ENCODE assay signal across 18 cellular contexts in genomic region chr4:29770627-29771026, GRCh38.
"Had no signal": no experiment of that assay in that cellular context is flagged by ENCODE, and none has a peak within 500 bp of the region (broad histone marks: within the 10 kb centered on the region; RNA-seq: fewer than 3 reads in every experiment).

No MANE protein-coding gene starts in this region.

- H3K4me1 Mint-ChIP-seq: activated CD4-positive, alpha-beta T cell treated with anti-CD3 and anti-CD28 coated beads for 36 hours; activated CD8-positive, alpha-beta memory T cell treated with anti-CD3 and anti-CD28 coated beads, Interleukin-2, amount 10 ng/mL, durations not matched to agents 7 days and 5 days; activated naive CD8-positive, alpha-beta T cell treated with anti-CD3 and anti-CD28 coated beads, Interleukin-2, amount 10 ng/mL, durations not matched to agents 7 days and 5 days; naive B cell; neural crest cell had no signal

- H3K9me3 ChIP-seq: prostate gland, vagina had no signal

- H3K36me3 ChIP-seq: heart right ventricle, prostate gland, right atrium auricular region, transverse colon, vagina had no signal

- H3K4me3 Mint-ChIP-seq: activated CD4-positive, alpha-beta T cell treated with anti-CD3 and anti-CD28 coated beads for 36 hours; activated CD8-positive, alpha-beta memory T cell treated with anti-CD3 and anti-CD28 coated beads, Interleukin-2, amount 10 ng/mL, durations not matched to agents 7 days and 5 days; activated naive CD8-positive, alpha-beta T cell treated with anti-CD3 and anti-CD28 coated beads, Interleukin-2, amount 10 ng/mL, durations not matched to agents 7 days and 5 days; naive B cell; neural crest cell; stimulated activated naive CD8-positive, alpha-beta T cell treated with anti-CD3 and anti-CD28 coated beads, Interleukin-15, Interleukin-2, amounts not matched to agents 100 ng/mL and 50 ng/mL, for 24 hours had no signal

- H3K27me3 Mint-ChIP-seq: activated CD4-positive, alpha-beta T cell treated with anti-CD3 and anti-CD28 coated beads for 36 hours; activated CD8-positive, alpha-beta memory T cell treated with anti-CD3 and anti-CD28 coated beads, Interleukin-2, amount 10 ng/mL, durations not matched to agents 7 days and 5 days; activated naive CD8-positive, alpha-beta T cell treated with anti-CD3 and anti-CD28 coated beads, Interleukin-2, amount 10 ng/mL, durations not matched to agents 7 days and 5 days; naive B cell; stimulated activated naive CD8-positive, alpha-beta T cell treated with anti-CD3 and anti-CD28 coated beads, Interleukin-15, Interleukin-2, amounts not matched to agents 100 ng/mL and 50 ng/mL, for 24 hours had no signal

- DNase-seq: activated CD4-positive, alpha-beta T cell treated with anti-CD3 and anti-CD28 coated beads for 36 hours; activated CD4-positive, alpha-beta T cell treated with anti-CD3 and anti-CD28 coated beads, Interleukin-2, amount 50 U/mL, for 48 hours; activated CD8-positive, alpha-beta memory T cell treated with anti-CD3 and anti-CD28 coated beads, Interleukin-2, amount 10 ng/mL, durations not matched to agents 7 days and 5 days; activated naive CD4-positive, alpha-beta T cell; activated naive CD8-positive, alpha-beta T cell treated with anti-CD3 and anti-CD28 coated beads, Interleukin-2, amount 10 ng/mL, durations not matched to agents 7 days and 5 days; anterior cingulate cortex; effector CD4-positive, alpha-beta T cell; heart right ventricle; kidney glomerular epithelial cell; left ventricle myocardium superior; naive B cell; transverse colon had no signal

- H3K36me3 Mint-ChIP-seq: activated CD8-positive, alpha-beta memory T cell treated with anti-CD3 and anti-CD28 coated beads, Interleukin-2, amount 10 ng/mL, durations not matched to agents 7 days and 5 days; activated naive CD8-positive, alpha-beta T cell treated with anti-CD3 and anti-CD28 coated beads, Interleukin-2, amount 10 ng/mL, durations not matched to agents 7 days and 5 days; naive B cell had no signal

- H3K27me3 ChIP-seq: heart right ventricle, right atrium auricular region, transverse colon, vagina had no signal

- H3K27ac ChIP-seq: heart right ventricle, prostate gland, right atrium auricular region, transverse colon, vagina had no signal

- H3K9me3 Mint-ChIP-seq: neural crest cell had no signal

- H3K4me3 ChIP-seq: heart right ventricle, prostate gland, right atrium auricular region, transverse colon, vagina had no signal

- ATAC-seq: activated CD4-positive, alpha-beta T cell treated with anti-CD3 and anti-CD28 coated beads for 36 hours; activated CD8-positive, alpha-beta memory T cell treated with anti-CD3 and anti-CD28 coated beads, Interleukin-2, amount 10 ng/mL, durations not matched to agents 7 days and 5 days; esophagus mucosa; heart right ventricle; left ventricle myocardium superior had no signal

- H3K4me1 ChIP-seq: heart right ventricle, prostate gland, right atrium auricular region, transverse colon, vagina had no signal

- H3K27ac Mint-ChIP-seq: activated CD4-positive, alpha-beta T cell treated with anti-CD3 and anti-CD28 coated beads for 36 hours; activated CD8-positive, alpha-beta memory T cell treated with anti-CD3 and anti-CD28 coated beads, Interleukin-2, amount 10 ng/mL, durations not matched to agents 7 days and 5 days; activated naive CD8-positive, alpha-beta T cell treated with anti-CD3 and anti-CD28 coated beads, Interleukin-2, amount 10 ng/mL, durations not matched to agents 7 days and 5 days; naive B cell; stimulated activated naive CD8-positive, alpha-beta T cell treated with anti-CD3 and anti-CD28 coated beads, Interleukin-15, Interleukin-2, amounts not matched to agents 100 ng/mL and 50 ng/mL, for 24 hours had no signal
